Comparison of ENCODE assay signal across 9 cellular contexts in genomic region chr1:198520524-198521254, GRCh38. TPM values are rescaled to one million over a fixed set of nuclear protein-coding genes. Genes with fewer than 3 reads are reported as not detected.
DNase-seq lines count a peak whose midpoint lies in the region; ATAC-seq lines count a peak whose summit lies in the region.
"Had no signal": no experiment of that assay in that cellular context is flagged by ENCODE, and none has a peak within 500 bp of the region (broad histone marks: within the 10 kb centered on the region; RNA-seq: fewer than 3 reads in every experiment).

No MANE protein-coding gene starts in this region.

- no peak overlapping the region for H2BK12ac ChIP-seq in neuronal stem cell (ENCODE audit: low read length)

- no peak overlapping the region for H2AFZ ChIP-seq in neuronal stem cell (ENCODE audit: low read length)

- DNase-seq in NAMALWA (ENCODE audit: low spot score) (peak; percentile 45), T1000 (lab: John Stamatoyannopoulos, UW) (no peak), neuronal stem cell (ENCODE audit: low spot score) (no peak), NCI-H1092 treated with DMSO at 0.1 percent for 48 hours (lab: John Stamatoyannopoulos, UW) (no peak), NCI-H82 treated with DMSO at 0.1 percent for 48 hours (lab: John Stamatoyannopoulos, UW; ENCODE audit: unreplicated experiment) (no peak)
- peak in 2 of 10 donors; percentile 14 to 25 for DNase-seq in naive thymus-derived CD8-positive, alpha-beta T cell

- no peaks in the 10 kb centered on the region for H3K79me1 ChIP-seq in neuronal stem cell (ENCODE audit: low read depth, low read length)

- H3K4me2 ChIP-seq in neuronal stem cell (ENCODE audit: insufficient read depth, low read length, poor library complexity, severe bottlenecking), result no peak overlapping the region

- H2BK5ac ChIP-seq in neuronal stem cell (ENCODE audit: low read length), result no peak overlapping the region

- no peaks in the 10 kb centered on the region for H3K9me3 Mint-ChIP-seq in naive thymus-derived CD8-positive, alpha-beta T cell

- no peak overlapping the region for H3K9ac ChIP-seq in neuronal stem cell (ENCODE audit: low read depth, low read length, poor library complexity)

- no peak overlapping the region for H3K18ac ChIP-seq in neuronal stem cell (ENCODE audit: low read length)

- no peak overlapping the region for H4K8ac ChIP-seq in neuronal stem cell (ENCODE audit: low read depth, low read length)

- H4K91ac ChIP-seq in neuronal stem cell (ENCODE audit: low read depth, low read length, poor library complexity), result no peak overlapping the region

- peaks cover 30 to 72% (median 62%) of the 10 kb centered on the region in 4 donors for H3K4me1 Mint-ChIP-seq in naive thymus-derived CD8-positive, alpha-beta T cell

- peak overlapping the region; percentile 41 to 74 (median 62) for H3K4me3 Mint-ChIP-seq in naive thymus-derived CD8-positive, alpha-beta T cell

- H3K36me3 ChIP-seq in neuronal stem cell (replicated peaks in 1 of 2; ENCODE audit: control insufficient read depth in 2 of 2, insufficient read depth in 2 of 2, low read length in 2 of 2), result no peaks in the 10 kb centered on the region

- no peak overlapping the region for H3K4me3 ChIP-seq in neuronal stem cell (ENCODE audit: low read length in 2 of 2)

- H2BK15ac ChIP-seq in neuronal stem cell (ENCODE audit: low read length), result no peak overlapping the region

- H3K23ac ChIP-seq in neuronal stem cell (ENCODE audit: low read depth, low read length, poor library complexity), result no peak overlapping the region

- no peaks in the 10 kb centered on the region for H3K27me3 Mint-ChIP-seq in naive thymus-derived CD8-positive, alpha-beta T cell

- no peak overlapping the region for H3K4ac ChIP-seq in neuronal stem cell (ENCODE audit: low read length)

- ATAC-seq in GM19035 (IDR thresholded peaks at IDR 0.05; ENCODE audit: unreplicated experiment), result peak; percentile 88
- peak; percentile 96 for ATAC-seq in HG02642 (IDR thresholded peaks at IDR 0.05; ENCODE audit: poor library complexity, unreplicated experiment)
- peak; percentile 17 to 62 for ATAC-seq in naive thymus-derived CD8-positive, alpha-beta T cell

- no peaks in the 10 kb centered on the region for H3K9me3 ChIP-seq in neuronal stem cell (replicated peaks in 1 of 2; ENCODE audit: control insufficient read depth in 2 of 2, insufficient read depth in 1 of 2, low read depth in 1 of 2, low read length in 2 of 2)

- H2BK120ac ChIP-seq in neuronal stem cell (ENCODE audit: low read depth, low read length), result no peak overlapping the region

- no peaks in the 10 kb centered on the region for H3K4me1 ChIP-seq in neuronal stem cell (ENCODE audit: control insufficient read depth in 2 of 2, insufficient read depth in 1 of 2, low read depth in 1 of 2, low read length in 2 of 2)

- peak overlapping the region; percentile 60 to 97 (median 88) for H3K27ac Mint-ChIP-seq in naive thymus-derived CD8-positive, alpha-beta T cell

- no peak overlapping the region for H3K27ac ChIP-seq in neuronal stem cell (replicated peaks; ENCODE audit: low read length)

- no peaks in the 10 kb centered on the region for H3K36me3 Mint-ChIP-seq in naive thymus-derived CD8-positive, alpha-beta T cell

- no peaks in the 10 kb centered on the region for H3K27me3 ChIP-seq in neuronal stem cell (ENCODE audit: control insufficient read depth in 3 of 3, insufficient read depth in 3 of 3, low read depth in 1 of 3, low read length in 3 of 3)

- no peak overlapping the region for H3K14ac ChIP-seq in neuronal stem cell (ENCODE audit: low read length)

- POLR2A ChIA-PET in naive thymus-derived CD8-positive, alpha-beta T cell (lab: Charles Lee), result interaction anchor here (0.8 to 3.6 kb wide), 8 partner anchors 59 to 363 kb away, joined by 3 to 14 read pairs (median 3); partner anchors contain the start of genes NEK7 and PTPRC

- H2AK5ac ChIP-seq in neuronal stem cell (ENCODE audit: low read depth, low read length), result no peak overlapping the region

- WGBS in neuronal stem cell (ENCODE audit: extremely low coverage in 2 of 2, insufficient read length in 2 of 2, insufficient replicate concordance in 1 of 2), 2 donors, result no CpG with 5 or more reads among the region's 5 CpGs

RNA-seq across cellular contexts. Expression of gene ATP6V1G3, which starts 19.8 kb away (rescaled TPM):
- total RNA-seq in naive thymus-derived CD8-positive, alpha-beta T cell, result not detected
- not detected for polyA plus RNA-seq in naive thymus-derived CD8-positive, alpha-beta T cell
- polyA plus RNA-seq in neuronal stem cell (2013, experiment 1 of 2), result not detected
- not detected for polyA plus RNA-seq in neuronal stem cell (2013, experiment 2 of 2)
- total RNA-seq: temporal lobe had no signal

Comparison
In these comparisons a context has a peak if more than half of its experiments do, and no peak if none do; other contexts are left out.
1. ATAC-seq: peak in every context shown above with its lines; median percentile 96 in HG02642; 88 in GM19035; 40 in naive thymus-derived CD8-positive, alpha-beta T cell.